Comparison of ENCODE assay signal across 19 cellular contexts in the genomic region with DNA sequence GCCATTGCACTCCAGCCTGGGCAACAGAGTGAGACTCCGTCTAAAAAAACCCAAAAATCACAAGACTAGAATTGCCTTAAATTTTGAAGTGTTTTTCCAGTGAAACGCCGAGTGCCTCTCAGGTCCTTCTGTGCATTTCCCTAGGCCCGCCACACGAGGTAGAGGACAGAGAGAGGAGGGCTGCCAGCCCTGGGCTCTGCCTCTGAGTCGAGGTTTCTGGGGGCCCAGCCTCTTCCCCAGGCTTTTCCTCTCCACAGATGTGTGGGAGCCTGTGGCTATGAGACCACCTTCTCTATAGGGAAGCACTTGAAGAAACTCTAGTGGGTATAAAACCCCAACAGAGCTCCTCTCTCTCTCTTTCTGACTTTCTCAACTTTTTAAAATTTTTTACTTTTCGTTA. TPM values are rescaled to one million over a fixed set of nuclear protein-coding genes. Genes with fewer than 3 reads are reported as not detected.
"Had no signal": no experiment of that assay in that cellular context is flagged by ENCODE, and none has a peak within 500 bp of the region (broad histone marks: within the 10 kb centered on the region; RNA-seq: fewer than 3 reads in every experiment).

No MANE protein-coding gene starts in this region.

- H3K27me3 Mint-ChIP-seq: activated naive CD8-positive, alpha-beta T cell had no signal

- H3K36me3 ChIP-seq: tibial nerve, uterus had no signal

- FAIRE-seq: keratinocyte had no signal

- H3K4me3 ChIP-seq: tibial nerve, uterus had no signal

- H3K27ac Mint-ChIP-seq: activated naive CD8-positive, alpha-beta T cell; nephron progenitor cell; progenitor cell of endocrine pancreas had no signal

- H3K27ac ChIP-seq: epithelial cell of prostate, foreskin keratinocyte, tibial nerve, uterus, VCaP had no signal

- DNase-seq: dermis blood vessel endothelial cell; foreskin keratinocyte; hippocampal formation; mammary epithelial cell; nephron progenitor cell; occipital lobe; stimulated activated CD4-positive, alpha-beta T cell treated with anti-CD3 and anti-CD28 coated beads, Interleukin-2, amount 100 ng/mL, for 24 hours; stimulated activated naive CD4-positive, alpha-beta T cell treated with Interleukin-2 at 50 U/mL for 16 hours; T-helper 2 cell; uterus had no signal

- H3K4me1 ChIP-seq: uterus had no signal

- H3K36me3 Mint-ChIP-seq: activated naive CD8-positive, alpha-beta T cell had no signal

- H3K4me3 Mint-ChIP-seq: activated naive CD8-positive, alpha-beta T cell; nephron progenitor cell had no signal

- H3K9me3 ChIP-seq: tibial nerve, uterus had no signal

- ATAC-seq: foreskin keratinocyte had no signal

- H3K9me3 Mint-ChIP-seq: nephron progenitor cell had no signal

- H3K27me3 ChIP-seq: foreskin keratinocyte, tibial nerve, uterus had no signal

RNA-seq across cellular contexts. Expression of a gene that starts 37.6 kb away (rescaled TPM):
- total RNA-seq: chondrocyte, dermis blood vessel endothelial cell, myocyte, occipital lobe, progenitor cell of endocrine pancreas, subcutaneous adipose tissue, tibial nerve, uterus had no signal
